Comparison of ENCODE assay signal across 10 cellular contexts in the genomic region with DNA sequence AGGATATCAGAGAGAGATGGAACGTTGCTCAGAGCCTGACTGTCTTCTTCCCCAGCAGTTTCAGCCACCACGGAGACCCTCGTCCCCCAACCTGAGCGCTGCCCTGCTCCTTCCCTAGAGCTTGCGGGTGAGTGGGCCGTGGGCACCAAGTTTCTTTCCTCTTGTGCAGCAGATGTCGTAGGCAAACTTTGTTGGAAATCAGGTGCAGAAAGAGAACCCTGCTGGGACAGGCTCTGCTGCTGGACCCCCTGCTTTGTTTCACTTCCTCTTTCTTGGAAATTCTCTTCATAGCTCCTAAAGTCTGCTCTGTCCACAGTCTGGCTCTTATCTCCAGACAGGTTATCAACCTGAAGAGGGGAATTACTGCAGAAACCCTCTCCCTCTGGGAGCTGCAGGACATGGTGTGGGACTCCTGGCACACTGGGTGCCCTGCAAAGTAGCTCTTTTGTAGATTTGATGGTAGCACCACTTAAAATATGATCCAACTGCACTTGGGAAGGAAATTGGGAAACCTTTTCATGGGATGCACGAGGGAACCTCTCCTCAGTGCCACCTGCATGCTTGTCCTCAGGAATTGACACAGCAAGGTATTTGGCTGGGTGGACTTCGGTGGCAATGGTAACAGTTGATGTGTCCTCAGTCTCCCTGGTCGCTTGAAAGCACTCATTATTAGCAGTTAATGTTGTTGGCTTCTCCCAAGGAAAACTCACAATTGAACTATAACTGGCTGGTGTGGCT.
DNase-seq lines count a peak whose midpoint lies in the region; ATAC-seq, FAIRE-seq and TF ChIP-seq lines count a peak whose summit lies in the region.
"Had no signal": no experiment of that assay in that cellular context is flagged by ENCODE, and none has a peak within 500 bp of the region (broad histone marks: within the 10 kb centered on the region; RNA-seq: fewer than 3 reads in every experiment).

No MANE protein-coding gene starts in this region.

- H3K4me3 ChIP-seq in DOHH2 (ENCODE audit: low read length): no peak overlapping the region; the same call in 1 of the 2 replicates

- H3F3A ChIP-seq in DOHH2 (ENCODE audit: control insufficient read depth, insufficient read depth): no peaks in the 10 kb centered on the region

- no peaks in the 10 kb centered on the region for H3K36me3 ChIP-seq in DOHH2 (ENCODE audit: control insufficient read depth, low read length)

- H3K79me2 ChIP-seq in DOHH2 (ENCODE audit: control insufficient read depth, low read length): no peaks in the 10 kb centered on the region

- H3K4me1 ChIP-seq in DOHH2 (ENCODE audit: control insufficient read depth, low read length): peaks cover 23% of the 10 kb centered on the region

- ATAC-seq in GM19372 (IDR thresholded peaks at IDR 0.05; ENCODE audit: low read depth, unreplicated experiment) (peak; percentile 38), HG03060 (IDR thresholded peaks at IDR 0.05; ENCODE audit: low read depth, unreplicated experiment) (peak; percentile 31)
- ATAC-seq: stimulated activated naive CD8-positive, alpha-beta T cell treated with anti-CD3 and anti-CD28 coated beads, Interleukin-15, Interleukin-2, amounts not matched to agents 100 U/mL and 50 U/mL, for 24 hours had no signal

- no peak for TF ChIP-seq CTCF in DOHH2 (IDR thresholded peaks at IDR 0.05; ENCODE audit: low read depth, low read length, poor library complexity, severe bottlenecking)

- H3K4me2 ChIP-seq in DOHH2 (ENCODE audit: low read length): peak overlapping the region; percentile 47

- no peaks in the 10 kb centered on the region for H3K9me2 ChIP-seq in DOHH2 (replicated peaks; ENCODE audit: control insufficient read depth, low read length)

- H3K27me3 ChIP-seq in DOHH2 (ENCODE audit: control insufficient read depth, low read length): peaks cover 54% of the 10 kb centered on the region

- no peak for FAIRE-seq in HTR-8/SVneo (lab: Jason Lieb, UNC)

- DNase-seq in SIG-M5 treated with dmso at 0.1 percent for 504 hours (lab: John Stamatoyannopoulos, UW; ENCODE audit: unreplicated experiment) (peak; percentile 84), NCI-H510A (lab: John Stamatoyannopoulos, UW) (no peak), SHP77 treated with DMSO at 0.1 percent for 48 hours (lab: John Stamatoyannopoulos, UW) (no peak), HTR-8/SVneo (ENCODE audit: insufficient read length, low spot score) (no peak)
- DNase-seq in activated effector memory CD4-positive, alpha-beta T cell treated with Interleukin-2 at 50 U/mL for 16 hours: no peak
- DNase-seq: stimulated activated naive CD8-positive, alpha-beta T cell treated with anti-CD3 and anti-CD28 coated beads, Interleukin-15, Interleukin-2, amounts not matched to agents 100 U/mL and 50 U/mL, for 24 hours had no signal

- H3K27ac ChIP-seq in DOHH2 (ENCODE audit: low read depth, low read length): no peak overlapping the region
- H3K27ac ChIP-seq: HL-60 had no signal

- H4K20me1 ChIP-seq in DOHH2 (ENCODE audit: control insufficient read depth, insufficient read depth, low read depth, low read length): peaks cover 6% of the 10 kb centered on the region; the same call in 1 of the 2 replicates

- no peaks in the 10 kb centered on the region for H3K9me3 ChIP-seq in DOHH2 (ENCODE audit: control insufficient read depth, insufficient read depth, low read length)
